Comparison of ENCODE assay signal across 1 cellular context in the genomic region with DNA sequence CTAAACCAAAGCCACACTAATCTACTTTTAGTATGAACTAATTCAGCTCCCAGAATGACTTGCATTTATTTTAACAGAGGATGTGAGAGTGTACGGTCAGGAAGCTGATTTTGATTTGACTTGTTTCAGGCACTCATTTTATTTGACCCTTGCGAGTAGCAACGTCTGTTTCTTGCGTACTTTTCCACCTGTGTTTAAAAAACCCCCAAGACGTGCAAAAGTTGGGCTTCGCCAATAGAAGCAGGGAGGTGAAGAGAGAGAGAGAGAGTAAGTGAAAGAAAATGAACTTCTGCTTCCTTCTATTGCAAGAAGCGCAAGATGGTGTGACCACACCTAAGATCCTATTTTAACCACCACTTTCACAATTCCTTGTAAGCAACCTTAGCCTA.
TF ChIP-seq lines count a peak whose summit lies in the region.

No MANE protein-coding gene starts in this region.

TF ChIP-seq in SK-N-SH, 30 proteins besides CTCF, POLR2A, EP300 and RAD21:
- TF ChIP-seq FOSL2 (IDR thresholded peaks at IDR 0.05; ENCODE audit: borderline replicate concordance, low read depth) (no peak), ELF1 (IDR thresholded peaks at IDR 0.05) (no peak), MXI1 (IDR thresholded peaks at IDR 0.05; ENCODE audit: low read depth, low read length) (no peak), EZH2phosphoT487 (IDR thresholded peaks at IDR 0.05; ENCODE audit: borderline replicate concordance, low read depth) (no peak), GATA2 (CRISPR knock-in tag; IDR thresholded peaks at IDR 0.05) (no peak), SMC3 (IDR thresholded peaks at IDR 0.05; ENCODE audit: low read depth, low read length) (no peak), YY1 (IDR thresholded peaks at IDR 0.05; ENCODE audit: low read depth) (no peak), TAF1 (IDR thresholded peaks at IDR 0.05; ENCODE audit: borderline replicate concordance, low read depth, low read length) (no peak)
